Comparison of ENCODE assay signal across 2 cellular contexts in genomic region chr1:10045480-10046355, GRCh38.
TF ChIP-seq lines count a peak whose summit lies in the region.

No MANE protein-coding gene starts in this region.

TF ChIP-seq in H1, 55 proteins besides CTCF, POLR2A, EP300 and RAD21:
- no peak for TF ChIP-seq POLR2AphosphoS5 (IDR thresholded peaks at IDR 0.05; ENCODE audit: low read depth, low read length)
- no peak for TF ChIP-seq SP1 (IDR thresholded peaks at IDR 0.05; ENCODE audit: low read depth, low read length)
- TF ChIP-seq POU5F1 (IDR thresholded peaks at IDR 0.05; ENCODE audit: low read depth, low read length) = no peak
- TF ChIP-seq JUN (IDR thresholded peaks at IDR 0.05; ENCODE audit: low read depth, low read length) = no peak
- TF ChIP-seq CREB1 (IDR thresholded peaks at IDR 0.05) = no peak
- no peak for TF ChIP-seq BCL11A (IDR thresholded peaks at IDR 0.05; ENCODE audit: low read depth in 2 of 2, low read length in 2 of 2)
- TF ChIP-seq SP2 (IDR thresholded peaks at IDR 0.05; ENCODE audit: low read length) = no peak
- TF ChIP-seq EGR1 (IDR thresholded peaks at IDR 0.05; ENCODE audit: borderline replicate concordance, low read depth, low read length) = no peak
- no peak for TF ChIP-seq MAFK (IDR thresholded peaks at IDR 0.05; ENCODE audit: low read depth, low read length)
- TF ChIP-seq GABPA (IDR thresholded peaks at IDR 0.05; ENCODE audit: borderline replicate concordance, insufficient read depth, low read length) = no peak
- no peak for TF ChIP-seq SP4 (IDR thresholded peaks at IDR 0.05; ENCODE audit: low read length)
- no peak for TF ChIP-seq PHF8 (conservative IDR thresholded peaks at IDR 0.05; ENCODE audit: low read depth, low read length)
- no peak for TF ChIP-seq HDAC2 (IDR thresholded peaks at IDR 0.05; ENCODE audit: borderline replicate concordance in 1 of 2, low read depth in 2 of 2, low read length in 2 of 2)
- no peak for TF ChIP-seq RBBP5 (IDR thresholded peaks at IDR 0.05; ENCODE audit: borderline replicate concordance, low read depth, low read length)
- TF ChIP-seq EZH2 (IDR thresholded peaks at IDR 0.05; ENCODE audit: low read depth, low read length, severe bottlenecking) = no peak
- no peak for TF ChIP-seq ASH2L (IDR thresholded peaks at IDR 0.05; ENCODE audit: low read length)
- TF ChIP-seq ZNF274 (IDR thresholded peaks at IDR 0.05; ENCODE audit: borderline replicate concordance, extremely low read depth, low read length) = no peak
- TF ChIP-seq TEAD4 (IDR thresholded peaks at IDR 0.05; ENCODE audit: low read depth, low read length) = no peak
TF ChIP-seq in H1: peak in this region for 0.

TF ChIP-seq in HEK293T, 16 proteins besides CTCF, POLR2A, EP300 and RAD21:
- TF ChIP-seq BHLHE40 (IDR thresholded peaks at IDR 0.05; ENCODE audit: borderline replicate concordance) = no peak
